1 cellular context compared by ENCODE assay signal in genomic region chr2:44928660-44929471, GRCh38.
TF ChIP-seq lines count a peak whose summit lies in the region.

No MANE protein-coding gene starts in this region.

TF ChIP-seq in HepG2, 621 proteins besides CTCF, POLR2A, EP300 and RAD21 (continued from another document):
- TF ChIP-seq, protein P1, sequence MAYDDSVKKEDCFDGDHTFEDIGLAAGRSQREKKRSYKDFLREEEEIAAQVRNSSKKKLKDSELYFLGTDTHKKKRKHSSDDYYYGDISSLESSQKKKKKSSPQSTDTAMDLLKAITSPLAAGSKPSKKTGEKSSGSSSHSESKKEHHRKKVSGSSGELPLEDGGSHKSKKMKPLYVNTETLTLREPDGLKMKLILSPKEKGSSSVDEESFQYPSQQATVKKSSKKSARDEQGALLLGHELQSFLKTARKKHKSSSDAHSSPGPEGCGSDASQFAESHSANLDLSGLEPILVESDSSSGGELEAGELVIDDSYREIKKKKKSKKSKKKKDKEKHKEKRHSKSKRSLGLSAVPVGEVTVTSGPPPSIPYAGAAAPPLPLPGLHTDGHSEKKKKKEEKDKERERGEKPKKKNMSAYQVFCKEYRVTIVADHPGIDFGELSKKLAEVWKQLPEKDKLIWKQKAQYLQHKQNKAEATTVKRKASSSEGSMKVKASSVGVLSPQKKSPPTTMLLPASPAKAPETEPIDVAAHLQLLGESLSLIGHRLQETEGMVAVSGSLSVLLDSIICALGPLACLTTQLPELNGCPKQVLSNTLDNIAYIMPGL (CRISPR knock-in tag; IDR thresholded peaks at IDR 0.05; ENCODE audit: borderline replicate concordance in 1 of 2, low read depth in 1 of 2) = no peak
- TF ChIP-seq RERE (CRISPR knock-in tag; IDR thresholded peaks at IDR 0.05; ENCODE audit: low read depth) = no peak
- no peak for TF ChIP-seq NAIF1 (CRISPR knock-in tag; IDR thresholded peaks at IDR 0.05; ENCODE audit: borderline replicate concordance)
- no peak for TF ChIP-seq ZNF503 (CRISPR knock-in tag; IDR thresholded peaks at IDR 0.05)
- no peak for TF ChIP-seq PRMT3 (CRISPR knock-in tag; IDR thresholded peaks at IDR 0.05; ENCODE audit: borderline replicate concordance, low read depth)
- no peak for TF ChIP-seq ZNF609 (CRISPR knock-in tag; IDR thresholded peaks at IDR 0.05; ENCODE audit: borderline replicate concordance)
- no peak for TF ChIP-seq PRDM15 (CRISPR knock-in tag; IDR thresholded peaks at IDR 0.05)
